ENCODE assay signal across 8 cellular contexts in genomic region chr14:75542585-75543091, GRCh38. TPM values are rescaled to one million over a fixed set of nuclear protein-coding genes. Genes with fewer than 3 reads are reported as not detected.
A peak's percentile ranks its signal among the peaks of the same experiment; 100 is the strongest.
DNase-seq lines count a peak whose midpoint lies in the region; ATAC-seq and TF ChIP-seq lines count a peak whose summit lies in the region.

No MANE protein-coding gene starts in this region.

- CTCF ChIA-PET in Caco-2 (lab: Charles Lee): interaction anchor here (2.1 kb wide), 1 partner anchor 18 kb away, joined by 7 read pairs; no protein-coding TSS in a partner anchor

- peak; percentile 65 for DNase-seq in Daoy (ENCODE audit: low read depth)
- DNase-seq in activated effector memory CD4-positive, alpha-beta T cell treated with Interleukin-2 at 50 U/mL for 16 hours: peak; percentile 49
- DNase-seq in iPS-NIHi7 (ENCODE audit: extremely low spot score): peak; percentile 64
- peak; percentile 73 to 83 for DNase-seq in stimulated activated CD4-positive, alpha-beta T cell treated with anti-CD3 and anti-CD28 coated beads, Interleukin-4, amount 100 ng/mL, for 48 hours (ENCODE audit: low read depth in 2 of 2)
- no peak for DNase-seq in Caco-2
- no peak for DNase-seq in G401 (ENCODE audit: low spot score)

- peaks cover 98% of the 10 kb centered on the region for H3K79me2 ChIP-seq in OCI-LY3 (ENCODE audit: low read length)

- H3K4me3 ChIP-seq in OCI-LY3 (ENCODE audit: low read length) (peak overlapping the region; percentile 35), Caco-2 (ENCODE audit: low read depth, low read length) (no peak overlapping the region)

- peaks cover 3% of the 10 kb centered on the region; the same call in 1 of the 2 replicates for H4K20me1 ChIP-seq in OCI-LY3 (ENCODE audit: insufficient read depth, low read length)

- peak overlapping the region; percentile 94 for H3K9ac ChIP-seq in OCI-LY3 (ENCODE audit: low read length)

- peaks cover 95% of the 10 kb centered on the region for H3K4me1 ChIP-seq in OCI-LY3 (ENCODE audit: low read length)
- no peaks in the 10 kb centered on the region for H3K4me1 ChIP-seq in Caco-2

- no peaks in the 10 kb centered on the region for H3K27me3 Mint-ChIP-seq in Caco-2 (ENCODE audit: insufficient read depth, unreplicated experiment)

- in situ Hi-C loops in G401 (cut with HindIII; ENCODE audit: low sequenced_read_pairs): no loop called here

- TF ChIP-seq CTCF in OCI-LY3 (IDR thresholded peaks at IDR 0.05; ENCODE audit: low read depth, low read length) (no peak), Caco-2 (IDR thresholded peaks at IDR 0.05; ENCODE audit: insufficient read depth in 1 of 2, low read depth in 1 of 2, low read length in 1 of 2, severe bottlenecking in 1 of 2, unreplicated experiment in 1 of 2) (no peak)

- ATAC-seq in GM21737 (IDR thresholded peaks at IDR 0.05; ENCODE audit: unreplicated experiment): peak; percentile 47

- peaks cover 8% of the 10 kb centered on the region for H3K36me3 Mint-ChIP-seq in Caco-2 (ENCODE audit: insufficient read depth, unreplicated experiment)

- H3K4me1 Mint-ChIP-seq in Caco-2 (ENCODE audit: low read depth, unreplicated experiment): no peaks in the 10 kb centered on the region

- H3K27ac Mint-ChIP-seq in Caco-2 (ENCODE audit: unreplicated experiment): no peak overlapping the region

- no peaks in the 10 kb centered on the region for H3K9me3 Mint-ChIP-seq in Caco-2 (ENCODE audit: unreplicated experiment)

- H3K4me3 Mint-ChIP-seq in Caco-2 (ENCODE audit: unreplicated experiment): no peak overlapping the region

- BruUV-seq in Caco-2 (replicated peaks; lab: Mats Ljungman, UMichigan): no TSS peak

- H3K27me3 ChIP-seq in OCI-LY3 (ENCODE audit: low read depth, low read length) (no peaks in the 10 kb centered on the region), Caco-2 (replicated peaks; ENCODE audit: control insufficient read depth, insufficient read depth, low read length) (no peaks in the 10 kb centered on the region)

- intact Hi-C loops in Caco-2 (cut with micrococcal nuclease; ENCODE audit: unreplicated experiment): no loop called here

- peak overlapping the region; percentile 99 for H3K27ac ChIP-seq in OCI-LY3 (ENCODE audit: low read length)

- H2AFZ ChIP-seq in OCI-LY3 (ENCODE audit: low read depth, low read length): no peak overlapping the region

- POLR2A ChIA-PET in Caco-2 (lab: Charles Lee): no interaction called here

- H3K36me3 ChIP-seq in OCI-LY3 (replicated peaks; ENCODE audit: low read depth, low read length): peaks cover 62% of the 10 kb centered on the region
- no peaks in the 10 kb centered on the region for H3K36me3 ChIP-seq in Caco-2 (ENCODE audit: control insufficient read depth, insufficient read depth, low read length)

- no peaks in the 10 kb centered on the region for H3K9me3 ChIP-seq in OCI-LY3 (ENCODE audit: insufficient read depth, low read length)
- H3K9me3 ChIP-seq in Caco-2: no peaks in the 10 kb centered on the region

- peak overlapping the region; percentile 72 for H3K4me2 ChIP-seq in OCI-LY3 (ENCODE audit: low read length)

RNA-seq across cellular contexts. Expression of gene BATF, which starts 20.4 kb away (rescaled TPM):
- total RNA-seq in Daoy (2014; rRNA removed; shearing (Covaris generic)): not detected in 2 replicates
- total RNA-seq in Caco-2 (2022): 1.5 and 1.7 TPM in 2 replicates
- not detected in 2 replicates for total RNA-seq in G401 (2014; rRNA removed; shearing (Covaris generic))

RNA-seq across cellular contexts. Expression of gene FLVCR2, which starts 35.8 kb away (rescaled TPM):
- 0.11 TPM in 1 of 2 replicates, not detected in the other for total RNA-seq in Daoy (2014; rRNA removed; shearing (Covaris generic))
- 9.7 and 13.4 TPM in 2 replicates for total RNA-seq in Caco-2 (2022)
- total RNA-seq in G401 (2014; rRNA removed; shearing (Covaris generic)): 1.3 and 1.6 TPM in 2 replicates

Comparison
In these comparisons a context has a peak if more than half of its experiments do, and no peak if none do; other contexts are left out.
1. DNase-seq: peak in Daoy (single experiment), activated effector memory CD4-positive, alpha-beta T cell treated with Interleukin-2 at 50 U/mL for 16 hours (single experiment), iPS-NIHi7 (single experiment) and stimulated activated CD4-positive, alpha-beta T cell treated with anti-CD3 and anti-CD28 coated beads, Interleukin-4, amount 100 ng/mL, for 48 hours (2 of 2); none in Caco-2 (0 of 2) and G401 (single experiment).